Comparison of ENCODE assay signal across 24 cellular contexts in the genomic region with DNA sequence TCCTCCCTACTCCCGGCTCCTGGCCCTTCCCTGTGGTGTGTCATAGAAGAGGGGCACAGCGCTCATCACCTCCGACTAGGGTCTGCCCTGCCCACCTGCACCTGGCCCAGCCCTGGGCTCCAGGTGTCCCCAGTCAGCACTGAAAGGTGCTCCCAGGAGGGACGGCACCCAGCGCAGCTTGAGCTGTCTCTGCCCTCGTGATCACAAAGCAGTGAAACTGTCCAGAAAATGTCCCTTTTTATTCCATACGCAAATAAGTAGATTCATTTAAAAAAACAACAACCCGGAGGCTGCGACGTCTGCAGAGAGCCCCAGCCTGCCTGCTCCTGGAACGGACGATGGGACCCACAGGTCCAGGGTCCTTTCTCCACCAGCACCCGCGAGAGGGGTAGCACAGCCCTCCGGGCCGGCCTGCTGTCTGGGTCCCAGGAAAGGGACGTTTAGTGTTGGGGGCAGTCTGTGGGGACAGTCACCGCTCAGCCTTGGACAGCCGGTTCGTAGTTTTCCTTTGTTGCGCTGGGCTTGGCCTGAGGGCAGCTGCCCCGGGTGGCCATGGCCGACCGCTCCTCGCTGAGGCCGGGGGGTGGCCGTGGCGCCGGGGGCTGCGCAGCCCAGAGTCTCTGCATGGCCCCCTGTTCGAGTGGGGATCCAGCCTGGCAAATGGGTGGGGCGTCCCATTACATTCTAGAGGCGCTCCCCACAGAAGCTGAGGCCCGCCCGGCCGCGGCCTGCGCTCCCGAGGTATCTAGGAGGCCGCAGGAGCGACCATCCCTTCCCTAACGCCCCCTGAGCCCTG. TPM values are rescaled to one million over a fixed set of nuclear protein-coding genes. Genes with fewer than 3 reads are reported as not detected.
A peak's percentile ranks its signal among the peaks of the same experiment; 100 is the strongest.
DNase-seq lines count a peak whose midpoint lies in the region; ATAC-seq, FAIRE-seq and TF ChIP-seq lines count a peak whose summit lies in the region.
"Had no signal": no experiment of that assay in that cellular context is flagged by ENCODE, and none has a peak within 500 bp of the region (broad histone marks: within the 10 kb centered on the region; RNA-seq: fewer than 3 reads in every experiment).

No MANE protein-coding gene starts in this region.

- peaks cover 13% of the 10 kb centered on the region for H3K4me1 Mint-ChIP-seq in neural progenitor cell
- H3K4me1 Mint-ChIP-seq in naive thymus-derived CD8-positive, alpha-beta T cell: peaks cover 2 to 16% (median 9%) of the 10 kb centered on the region in 4 donors

- dilution Hi-C loops in endothelial cell of umbilical vein (cut with MboI; ENCODE audit: extremely low pct_ligation_motif_present, low sequenced_read_pairs): no loop called here

- CTCF ChIA-PET in endothelial cell of umbilical vein (lab: Charles Lee): interaction anchor here (1.9 kb wide), 1 partner anchor 11 kb away, joined by 4 read pairs; no protein-coding TSS in a partner anchor

- no peak overlapping the region for H3K27ac Mint-ChIP-seq in neural progenitor cell
- H3K27ac Mint-ChIP-seq in naive thymus-derived CD8-positive, alpha-beta T cell: peak overlapping the region in 1 of 10 donors; percentile 54
- H3K27ac Mint-ChIP-seq: CD4-positive, alpha-beta memory T cell had no signal

- H3K36me3 Mint-ChIP-seq in neural progenitor cell: no peaks in the 10 kb centered on the region
- H3K36me3 Mint-ChIP-seq in naive thymus-derived CD8-positive, alpha-beta T cell: peaks cover 0 to 4% (median 0%) of the 10 kb centered on the region in 3 donors
- H3K36me3 Mint-ChIP-seq: CD4-positive, alpha-beta memory T cell had no signal

- H3K36me3 ChIP-seq in left ventricle myocardium inferior: no peaks in the 10 kb centered on the region
- no peaks in the 10 kb centered on the region for H3K36me3 ChIP-seq in heart right ventricle
- H3K36me3 ChIP-seq in endothelial cell of umbilical vein (ENCODE audit: control insufficient read depth in 2 of 2, extremely low read depth in 1 of 2, insufficient read depth in 2 of 2, low read length in 2 of 2): no peaks in the 10 kb centered on the region
- H3K36me3 ChIP-seq in neural progenitor cell: no peaks in the 10 kb centered on the region
- H3K36me3 ChIP-seq: BLaER1 treated with 17β-estradiol and CSF1 and Interleukin-3, amounts not matched to agents 10 nM and 100 nM had no signal

- H3K4me2 ChIP-seq in endothelial cell of umbilical vein (ENCODE audit: insufficient read depth, low read length) (no peak overlapping the region), neural progenitor cell (no peak overlapping the region)
- H3K4me2 ChIP-seq: BLaER1 treated with 17β-estradiol and CSF1 and Interleukin-3, amounts not matched to agents 10 nM and 100 nM had no signal

- H3K27me3 Mint-ChIP-seq in neural progenitor cell (ENCODE audit: insufficient read depth, low read depth): peaks cover 76% of the 10 kb centered on the region
- H3K27me3 Mint-ChIP-seq in naive thymus-derived CD8-positive, alpha-beta T cell: peaks cover 22 to 78% (median 56%) of the 10 kb centered on the region in 5 donors

- H3K4me3 Mint-ChIP-seq in neural progenitor cell: no peak overlapping the region
- peak overlapping the region in 1 of 10 donors; percentile 62 for H3K4me3 Mint-ChIP-seq in naive thymus-derived CD8-positive, alpha-beta T cell

- H3K9ac ChIP-seq in endothelial cell of umbilical vein (replicated peaks; ENCODE audit: extremely low read depth, insufficient read depth, low read length): no peak overlapping the region
- H3K9ac ChIP-seq in neural progenitor cell: no peak overlapping the region
- H3K9ac ChIP-seq: BLaER1 treated with 17β-estradiol and CSF1 and Interleukin-3, amounts not matched to agents 10 nM and 100 nM had no signal

- no peak for DNase-seq in left ventricle myocardium inferior
- DNase-seq in heart right ventricle: no peak
- DNase-seq in endothelial cell of umbilical vein (ENCODE audit: low read depth, low spot score): no peak
- DNase-seq in neural progenitor cell (ENCODE audit: low spot score): peak; percentile 51
- no peak for DNase-seq in midbrain (lab: John Stamatoyannopoulos, UW)
- no peak for DNase-seq in naive thymus-derived CD8-positive, alpha-beta T cell
- no peak for DNase-seq in SHP77 (lab: John Stamatoyannopoulos, UW)
- DNase-seq in stimulated activated CD4-positive, alpha-beta T cell treated with anti-CD3 and anti-CD28 coated beads, Interleukin-4, amount 100 ng/mL, for 24 hours: no peak
- DNase-seq: 8988T; Caco-2; CD4-positive, alpha-beta memory T cell; DMS 273 treated with DMSO at 0.1 percent for 48 hours; DND-41; KG1; NCI-H1105; NCI-H2081; NCI-H2171 treated with DMSO at 0.1 percent for 48 hours; NCI-H524 treated with DMSO at 0.1 percent for 48 hours; OCI-M1 had no signal

- WGBS in heart right ventricle, 2 donors: 2 to 4% methylated on average over 40 to 42 of the region's 42 CpGs

- H2AFZ ChIP-seq in endothelial cell of umbilical vein (ENCODE audit: low read depth, low read length) (no peak overlapping the region), neural progenitor cell (replicated peaks) (no peak overlapping the region)

- H3K4me3 ChIP-seq in left ventricle myocardium inferior (peak overlapping the region; percentile 17), heart right ventricle (peak overlapping the region in 3 of 10 donors; percentile 7 to 19 (median 15)), endothelial cell of umbilical vein (replicated peaks in 1 of 3; ENCODE audit: insufficient read depth in 1 of 3, low read depth in 1 of 3, low read length in 3 of 3) (no peak overlapping the region), neural progenitor cell (no peak overlapping the region)
- H3K4me3 ChIP-seq: BLaER1 treated with 17β-estradiol and CSF1 and Interleukin-3, amounts not matched to agents 10 nM and 100 nM; GM12878 had no signal

- H3K4me1 ChIP-seq in left ventricle myocardium inferior (peaks cover 13% of the 10 kb centered on the region), heart right ventricle (peaks cover 0 to 10% (median 0%) of the 10 kb centered on the region in 9 donors), endothelial cell of umbilical vein (ENCODE audit: control insufficient read depth, extremely low read depth, insufficient read depth, low read length) (no peaks in the 10 kb centered on the region), neural progenitor cell (peaks cover 6% of the 10 kb centered on the region)
- H3K4me1 ChIP-seq: BLaER1 treated with 17β-estradiol and CSF1 and Interleukin-3, amounts not matched to agents 10 nM and 100 nM; Caco-2 had no signal

- no peak for FAIRE-seq in endothelial cell of umbilical vein (lab: Jason Lieb, UNC)
- FAIRE-seq: GM12878, RCC 7860 had no signal

- POLR2A ChIA-PET in endothelial cell of umbilical vein (lab: Charles Lee): no interaction called here
- POLR2A ChIA-PET in naive thymus-derived CD8-positive, alpha-beta T cell (lab: Charles Lee): no interaction called here

- peaks cover 3% of the 10 kb centered on the region for H3K9me3 Mint-ChIP-seq in neural progenitor cell
- H3K9me3 Mint-ChIP-seq in naive thymus-derived CD8-positive, alpha-beta T cell: peaks cover 0 to 7% (median 0%) of the 10 kb centered on the region in 9 donors

- intact Hi-C loops in left ventricle myocardium inferior (cut with micrococcal nuclease) (no loop called here), heart right ventricle (cut with DNase I) (no loop called here), endothelial cell of umbilical vein (cut with micrococcal nuclease) (no loop called here)

- H3K9me1 ChIP-seq in endothelial cell of umbilical vein (replicated peaks; ENCODE audit: control insufficient read depth, extremely low read depth, insufficient read depth, low read length): no peaks in the 10 kb centered on the region

- no peaks in the 10 kb centered on the region for H3F3A ChIP-seq in neural progenitor cell (ENCODE audit: low read depth)

- H4K20me1 ChIP-seq in endothelial cell of umbilical vein (replicated peaks; ENCODE audit: control insufficient read depth, extremely low read depth, insufficient read depth, low read length): no peaks in the 10 kb centered on the region
- peaks cover 87% of the 10 kb centered on the region for H4K20me1 ChIP-seq in neural progenitor cell (ENCODE audit: low read depth)

- no peaks in the 10 kb centered on the region for H3K79me2 ChIP-seq in endothelial cell of umbilical vein (ENCODE audit: control insufficient read depth, insufficient read depth, low read length)
- H3K79me2 ChIP-seq in neural progenitor cell (ENCODE audit: low read depth): no peaks in the 10 kb centered on the region

- TF ChIP-seq CTCF in left ventricle myocardium inferior (IDR thresholded peaks at IDR 0.05; ENCODE audit: borderline replicate concordance): no peak
- no peak for TF ChIP-seq CTCF in heart right ventricle (IDR thresholded peaks at IDR 0.05)
- TF ChIP-seq CTCF in endothelial cell of umbilical vein (IDR thresholded peaks at IDR 0.05; ENCODE audit: extremely low read depth in 1 of 2, insufficient read depth in 1 of 2, low read depth in 1 of 2, low read length in 2 of 2): no peak
- TF ChIP-seq CTCF in neural progenitor cell (IDR thresholded peaks at IDR 0.05): no peak

- no peak for TF ChIP-seq POLR2A in endothelial cell of umbilical vein (IDR thresholded peaks at IDR 0.05; ENCODE audit: low read depth, low read length)

- no peaks in the 10 kb centered on the region for H3K9me3 ChIP-seq in left ventricle myocardium inferior (replicated peaks)
- H3K9me3 ChIP-seq in heart right ventricle: no peaks in the 10 kb centered on the region
- no peaks in the 10 kb centered on the region for H3K9me3 ChIP-seq in endothelial cell of umbilical vein (replicated peaks; ENCODE audit: control insufficient read depth, insufficient read depth, low read length)
- no peaks in the 10 kb centered on the region for H3K9me3 ChIP-seq in neural progenitor cell (ENCODE audit: low read depth)
- H3K9me3 ChIP-seq: Caco-2 had no signal

- no peak overlapping the region for H3K27ac ChIP-seq in left ventricle myocardium inferior (replicated peaks)
- no peak overlapping the region for H3K27ac ChIP-seq in heart right ventricle
- H3K27ac ChIP-seq in endothelial cell of umbilical vein (ENCODE audit: insufficient read depth, low read depth, low read length): no peak overlapping the region
- no peak overlapping the region for H3K27ac ChIP-seq in neural progenitor cell
- H3K27ac ChIP-seq: BLaER1 treated with 17β-estradiol and CSF1 and Interleukin-3, amounts not matched to agents 10 nM and 100 nM had no signal

- BruUV-seq in endothelial cell of umbilical vein (replicated peaks; lab: Mats Ljungman, UMichigan): no TSS peak

- H3K27me3 ChIP-seq in left ventricle myocardium inferior (ENCODE audit: low read depth) (peaks cover 100% of the 10 kb centered on the region), heart right ventricle (peaks cover 33 to 98% (median 93%) of the 10 kb centered on the region in 7 donors), endothelial cell of umbilical vein (ENCODE audit: control insufficient read depth in 2 of 2, insufficient read depth in 2 of 2, low read length in 2 of 2) (peaks cover 73 to 87% of the 10 kb centered on the region in 2 experiments), neural progenitor cell (peaks cover 100% of the 10 kb centered on the region)

- ATAC-seq in heart right ventricle: no peak
- ATAC-seq in naive thymus-derived CD8-positive, alpha-beta T cell: no peak
- ATAC-seq: GM12878, HCT116 had no signal

RNA-seq across cellular contexts. Expression of a gene that starts 4.6 kb away (rescaled TPM):
- total RNA-seq in left ventricle myocardium inferior (not detected), heart right ventricle (under 1 TPM in 1 of 10 donors, not detected in 9; 0.15 TPM), endothelial cell of umbilical vein (not detected in 2 replicates), neural progenitor cell (ENCODE audit: low replicate concordance) (0.19 TPM in 1 of 2 replicates, not detected in the other)
- polyA plus RNA-seq in heart right ventricle (not detected), endothelial cell of umbilical vein (not detected in 2 replicates)
- not detected in 2 replicates for polyA plus RNA-seq in endothelial cell of umbilical vein (2011; cell fraction: cytosol; rRNA removed)
- not detected in 2 replicates for polyA plus RNA-seq in endothelial cell of umbilical vein (2011; cell fraction: nucleus; rRNA removed)
- not detected in 2 replicates for polyA plus RNA-seq in endothelial cell of umbilical vein (2012)
- polyA minus RNA-seq in endothelial cell of umbilical vein: not detected in 2 replicates
- not detected for polyA minus RNA-seq in endothelial cell of umbilical vein (2011; cell fraction: cytosol; rRNA and poly(A)+ RNA removed)
- polyA minus RNA-seq in endothelial cell of umbilical vein (2011; cell fraction: nucleus; rRNA and poly(A)+ RNA removed): not detected in 2 replicates
- not detected for total RNA-seq in naive thymus-derived CD8-positive, alpha-beta T cell
- polyA plus RNA-seq in naive thymus-derived CD8-positive, alpha-beta T cell: not detected
- total RNA-seq: CD4-positive, alpha-beta memory T cell; GM12878; HT1080 had no signal
- polyA plus RNA-seq: CD4-positive, alpha-beta memory T cell; GM12878 had no signal
